In the genomic region with DNA sequence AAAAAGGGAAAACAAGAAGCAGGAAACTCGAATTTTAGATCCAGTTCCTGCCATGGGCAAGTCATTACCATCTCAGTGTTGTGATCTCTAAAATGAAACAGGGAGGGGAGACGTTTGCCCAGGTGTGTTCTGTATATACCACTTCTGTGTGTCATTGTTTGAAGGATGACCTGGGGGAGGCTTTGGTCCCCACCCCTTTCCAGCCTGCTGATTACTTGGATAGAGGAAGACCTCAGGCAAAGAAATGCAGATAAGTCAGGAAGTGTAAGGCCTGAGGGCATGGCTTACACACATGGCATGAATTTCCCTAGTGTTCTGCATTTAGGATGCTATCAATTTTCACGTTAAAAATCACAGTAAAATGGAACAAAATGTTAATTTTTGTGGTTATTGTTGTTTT, we compare ENCODE assay signal across 30 cellular contexts.
DNase-seq lines count a peak whose midpoint lies in the region; ATAC-seq, FAIRE-seq and TF ChIP-seq lines count a peak whose summit lies in the region.
"Had no signal": no experiment of that assay in that cellular context is flagged by ENCODE, and none has a peak within 500 bp of the region (broad histone marks: within the 10 kb centered on the region; RNA-seq: fewer than 3 reads in every experiment).

No MANE protein-coding gene starts in this region.

- no peak for FAIRE-seq in H1 (lab: Jason Lieb, UNC)
- FAIRE-seq: endometrium, G401.6 had no signal

- no peak for TF ChIP-seq RAD21 in H1 (IDR thresholded peaks at IDR 0.05 in 1 of 2, conservative IDR thresholded peaks at IDR 0.05 in 1 of 2; ENCODE audit: low read depth in 2 of 2, low read length in 2 of 2)

- H3K27me3 Mint-ChIP-seq in activated naive CD4-positive, alpha-beta T cell treated with anti-CD3 and anti-CD28 coated beads, Interleukin-2, amount 50 U/mL, for 24 hours = no peaks in the 10 kb centered on the region
- H3K27me3 Mint-ChIP-seq: activated B cell treated with CpG ODN at 0.5 μM for 24 hours; activated CD4-positive, alpha-beta T cell treated with anti-CD3 and anti-CD28 coated beads, Interleukin-2, amount 10 ng/mL, durations not matched to agents 7 days and 5 days; brain had no signal

- H3K27me3 ChIP-seq in H1 (replicated peaks in 1 of 4; ENCODE audit: control insufficient read depth in 3 of 4, extremely low read depth in 1 of 4, insufficient read depth in 3 of 4, low read length in 3 of 4) = no peaks in the 10 kb centered on the region
- H3K27me3 ChIP-seq: BE2C, esophagus muscularis mucosa, transverse colon had no signal

- ATAC-seq in HG02885 (IDR thresholded peaks at IDR 0.05; ENCODE audit: poor library complexity, unreplicated experiment) = no peak
- no peak for ATAC-seq in GM19397 (IDR thresholded peaks at IDR 0.05; ENCODE audit: unreplicated experiment)
- ATAC-seq: activated T-cell treated with anti-CD3 and anti-CD28 coated beads, Interleukin-2, amount 50 U/mL, for 72 hours; left ventricle myocardium superior had no signal

- no peak overlapping the region for H2AK5ac ChIP-seq in H1 (ENCODE audit: low read depth, low read length)

- no peak overlapping the region for H3K56ac ChIP-seq in H1 (replicated peaks; ENCODE audit: insufficient read length, low read depth, low read length)

- no peak for TF ChIP-seq POLR2A in H1 (IDR thresholded peaks at IDR 0.05; ENCODE audit: control extremely low read depth in 1 of 2, low read depth in 2 of 2, low read length in 2 of 2)

- H4K5ac ChIP-seq in H1 (ENCODE audit: insufficient read length, low read depth, low read length) = no peak overlapping the region

- H3K9ac ChIP-seq in H1 (replicated peaks in 1 of 4; ENCODE audit: extremely low read depth in 1 of 4, low read depth in 3 of 4, low read length in 3 of 4) = no peak overlapping the region

- peak overlapping the region; percentile 46 for H3K27ac Mint-ChIP-seq in activated naive CD4-positive, alpha-beta T cell treated with anti-CD3 and anti-CD28 coated beads, Interleukin-2, amount 50 U/mL, for 24 hours
- H3K27ac Mint-ChIP-seq: progenitor cell of endocrine pancreas had no signal

- no peak for DNase-seq in activated naive CD4-positive, alpha-beta T cell treated with anti-CD3 and anti-CD28 coated beads, Interleukin-2, amount 50 U/mL, for 16 hours
- DNase-seq in NCI-H69 (lab: John Stamatoyannopoulos, UW) (peak; percentile 69), H1 (ENCODE audit: low read depth in 1 of 2, low spot score in 2 of 2) (no peak), GOT3 (lab: John Stamatoyannopoulos, UW) (no peak)
- no peak for DNase-seq in activated T-cell treated with anti-CD3 and anti-CD28 coated beads, Interleukin-2, amount 50 U/mL, for 48 hours
- DNase-seq: ACHN; activated B cell treated with CpG ODN at 0.5 μM for 24 hours; activated CD4-positive, alpha-beta T cell treated with anti-CD3 and anti-CD28 coated beads, Interleukin-2, amount 10 ng/mL, durations not matched to agents 7 days and 5 days; activated naive CD4-positive, alpha-beta T cell treated with anti-CD3 and anti-CD28 coated beads for 36 hours; activated T-cell treated with anti-CD3 and anti-CD28 coated beads, Interleukin-2, amount 50 U/mL, for 72 hours; BE2C; cerebellar nuclear complex; COR-L47; dorsolateral prefrontal cortex; foreskin fibroblast; islet precursor cell; left ventricle myocardium superior; NCI-H1092; NCI-H2029; NCI-H82; stimulated activated CD4-positive, alpha-beta T cell treated with anti-CD3 and anti-CD28 coated beads, Interleukin-4, amount 100 ng/mL, for 1 hour; transverse colon had no signal

- WGBS in H1 (ENCODE audit: extremely low coverage in 1 of 2, insufficient coverage in 1 of 2, insufficient read length in 1 of 2, insufficient replicate concordance in 2 of 2, low coverage in 1 of 2, low lambda C conversion rate in 2 of 2, missing lambda C conversion rate in 1 of 2), 2 experiments = 74% methylated on average over 3 of the region's 3 CpGs; no CpG with 5 or more reads in 1 of the 2 experiments

- no peak overlapping the region for H3K23ac ChIP-seq in H1 (ENCODE audit: insufficient read length)

- no peak overlapping the region for H2BK12ac ChIP-seq in H1 (ENCODE audit: low read depth, low read length)

- no peak overlapping the region for H3K27ac ChIP-seq in H1 (ENCODE audit: low read depth, low read length)
- H3K27ac ChIP-seq: dorsolateral prefrontal cortex, esophagus muscularis mucosa, transverse colon had no signal

- H3K4ac ChIP-seq in H1 (replicated peaks; ENCODE audit: insufficient read length, low read depth, low read length) = no peak overlapping the region

- no peaks in the 10 kb centered on the region for H3K36me3 Mint-ChIP-seq in activated naive CD4-positive, alpha-beta T cell treated with anti-CD3 and anti-CD28 coated beads, Interleukin-2, amount 50 U/mL, for 24 hours
- H3K36me3 Mint-ChIP-seq: brain had no signal

- H3K36me3 ChIP-seq in H1 (ENCODE audit: control insufficient read depth in 2 of 4, insufficient read depth in 4 of 4, low read length in 3 of 4) = no peaks in the 10 kb centered on the region
- H3K36me3 ChIP-seq: BE2C, esophagus muscularis mucosa, transverse colon had no signal

- POLR2A ChIA-PET in H1 (lab: Charles Lee; ENCODE audit: partially characterized antibody) = interaction anchor here (0.8 kb wide), 1 partner anchor 14 kb away, joined by 3 read pairs; no protein-coding TSS in a partner anchor

- no peaks in the 10 kb centered on the region for H3K23me2 ChIP-seq in H1 (ENCODE audit: low read depth, low read length)

- H3K4me2 ChIP-seq in H1 (ENCODE audit: insufficient read depth in 1 of 2, low read depth in 2 of 2, low read length in 2 of 2) = no peak overlapping the region

- no peak overlapping the region for H2BK5ac ChIP-seq in H1 (ENCODE audit: low read depth, low read length)

- no peaks in the 10 kb centered on the region for H4K20me1 ChIP-seq in H1 (replicated peaks in 1 of 2; ENCODE audit: control insufficient read depth in 1 of 2, insufficient read depth in 2 of 2, low read length in 2 of 2)

- H3K4me3 Mint-ChIP-seq in activated naive CD4-positive, alpha-beta T cell treated with anti-CD3 and anti-CD28 coated beads, Interleukin-2, amount 50 U/mL, for 24 hours = no peak overlapping the region
- H3K4me3 Mint-ChIP-seq: brain had no signal

- H3K4me1 ChIP-seq in H1 (replicated peaks in 1 of 4; ENCODE audit: control insufficient read depth in 3 of 4, insufficient read depth in 4 of 4, low read length in 3 of 4) = peaks cover 3 to 12% (median 7%) of the 10 kb centered on the region in 4 experiments; a peak in 6 of 7 replicates
- H3K4me1 ChIP-seq: esophagus muscularis mucosa, transverse colon had no signal

- peaks cover 70% of the 10 kb centered on the region for H3K4me1 Mint-ChIP-seq in activated naive CD4-positive, alpha-beta T cell treated with anti-CD3 and anti-CD28 coated beads, Interleukin-2, amount 50 U/mL, for 24 hours

- H3K79me2 ChIP-seq in H1 (ENCODE audit: control insufficient read depth in 1 of 2, insufficient read depth in 2 of 2, low read length in 2 of 2) = no peaks in the 10 kb centered on the region

- no peaks in the 10 kb centered on the region for H3K9me3 ChIP-seq in H1 (ENCODE audit: insufficient read depth in 2 of 2, low read depth in 1 of 2, low read length in 1 of 2)
- H3K9me3 ChIP-seq: BE2C, esophagus muscularis mucosa, transverse colon had no signal

- H3K4me3 ChIP-seq in H1 (ENCODE audit: extremely low read depth in 1 of 4, insufficient read depth in 2 of 4, low read depth in 3 of 4, low read length in 4 of 4) = no peak overlapping the region
- H3K4me3 ChIP-seq: dorsolateral prefrontal cortex, esophagus muscularis mucosa, transverse colon had no signal

- no peak overlapping the region for H3K14ac ChIP-seq in H1 (ENCODE audit: insufficient read length)

- no peak for TF ChIP-seq CTCF in H1 (IDR thresholded peaks at IDR 0.05; ENCODE audit: control extremely low read depth in 1 of 3, insufficient read depth in 1 of 3, low read depth in 1 of 3, low read length in 3 of 3)

- no peaks in the 10 kb centered on the region for H3K79me1 ChIP-seq in H1 (ENCODE audit: low read depth, low read length)

- H2AFZ ChIP-seq in H1 (ENCODE audit: low read length) = 0 out of 2 replicates have a peak overlapping the region, but pooled peaks have one; percentile 3

- no peak overlapping the region for H2BK15ac ChIP-seq in H1 (ENCODE audit: low read length)

- H4K91ac ChIP-seq in H1 (replicated peaks; ENCODE audit: insufficient read length, low read length) = no peak overlapping the region

- no peak overlapping the region for H3K18ac ChIP-seq in H1 (ENCODE audit: extremely low read depth, low read length)

- H2BK20ac ChIP-seq in H1 (ENCODE audit: low read length) = no peak overlapping the region

- H3K9me3 Mint-ChIP-seq in activated naive CD4-positive, alpha-beta T cell treated with anti-CD3 and anti-CD28 coated beads, Interleukin-2, amount 50 U/mL, for 24 hours = no peaks in the 10 kb centered on the region
- H3K9me3 Mint-ChIP-seq: activated B cell treated with CpG ODN at 0.5 μM for 24 hours; activated naive CD4-positive, alpha-beta T cell treated with anti-CD3 and anti-CD28 coated beads for 36 hours had no signal

- CTCF ChIA-PET in H1 (lab: Charles Lee; ENCODE audit: partially characterized antibody) = interaction anchor here (1.0 kb wide), 1 partner anchor 409 kb away, joined by 3 read pairs; no protein-coding TSS in a partner anchor

- H4K8ac ChIP-seq in H1 (ENCODE audit: extremely low read depth, insufficient read depth, low read length) = no peak overlapping the region

- TF ChIP-seq EP300 in H1 (IDR thresholded peaks at IDR 0.05; ENCODE audit: borderline replicate concordance in 1 of 2, low read depth in 2 of 2, low read length in 2 of 2) = no peak

- H2BK120ac ChIP-seq in H1 (replicated peaks; ENCODE audit: low read depth, low read length) = no peak overlapping the region

TF ChIP-seq in H1, 55 proteins besides CTCF, POLR2A, EP300 and RAD21:
- TF ChIP-seq RFX5 (IDR thresholded peaks at IDR 0.05; ENCODE audit: borderline replicate concordance, low read depth, low read length) (no peak), SAP30 (IDR thresholded peaks at IDR 0.05; ENCODE audit: insufficient read depth, insufficient replicate concordance, low read length) (no peak), BACH1 (IDR thresholded peaks at IDR 0.05; ENCODE audit: low read length) (no peak), CREB1 (IDR thresholded peaks at IDR 0.05) (no peak), RNF2 (IDR thresholded peaks at IDR 0.05; ENCODE audit: borderline replicate concordance, low read depth, low read length, missing control alignments, poor library complexity, severe bottlenecking) (no peak), SUZ12 (IDR thresholded peaks at IDR 0.05; ENCODE audit: low read length) (no peak), ASH2L (IDR thresholded peaks at IDR 0.05; ENCODE audit: low read length) (no peak), KDM4A (IDR thresholded peaks at IDR 0.05; ENCODE audit: low read depth, low read length, severe bottlenecking) (no peak)
